Comparison of ENCODE assay signal across 31 cellular contexts in genomic region chr2:133166024-133166423, GRCh38.
"Had no signal": no experiment of that assay in that cellular context is flagged by ENCODE, and none has a peak within 500 bp of the region (broad histone marks: within the 10 kb centered on the region; RNA-seq: fewer than 3 reads in every experiment).

No MANE protein-coding gene starts in this region.

- DNase-seq: activated CD4-positive, alpha-beta T cell treated with anti-CD3 and anti-CD28 coated beads for 36 hours; activated CD4-positive, CD25-positive, alpha-beta regulatory T cell; activated CD8-positive, alpha-beta memory T cell treated with anti-CD3 and anti-CD28 coated beads, Interleukin-2, amount 10 ng/mL, durations not matched to agents 7 days and 5 days; activated CD8-positive, alpha-beta T cell treated with anti-CD3 and anti-CD28 coated beads, Interleukin-2, amount 10 ng/mL, durations not matched to agents 7 days and 5 days; activated naive CD4-positive, alpha-beta T cell; activated T-cell treated with anti-CD3 and anti-CD28 coated beads for 4 hours; activated T-cell treated with anti-CD3 and anti-CD28 coated beads, Interleukin-2, amount 50 U/mL, for 72 hours; anterior cingulate cortex; body of pancreas; cerebellar nuclear complex; colonic mucosa; dorsolateral prefrontal cortex; effector memory CD4-positive, alpha-beta T cell; heart left ventricle; left lung; lower lobe of right lung; mesenchymal stem cell; naive thymus-derived CD8-positive, alpha-beta T cell; nucleus accumbens; psoas muscle; sigmoid colon; stimulated activated CD4-positive, alpha-beta T cell treated with anti-CD3 and anti-CD28 coated beads, Interleukin-15, amount 100 ng/mL, for 24 hours; stimulated activated CD4-positive, alpha-beta T cell treated with anti-CD3 and anti-CD28 coated beads, Interleukin-2, amount 100 ng/mL, for 24 hours; stimulated activated naive B cell treated with anti-CD40 and anti-IgM and Interleukin-4, amounts not matched to agents 10 μg/mL and 1 μg/mL and 100 μg/mL, for 72 hours; T-helper 1 cell; transverse colon; uterus had no signal

- H3K27ac ChIP-seq: body of pancreas, cardiac muscle cell, colonic mucosa, dorsolateral prefrontal cortex, heart left ventricle, left lung, lower lobe of right lung, parathyroid adenoma, psoas muscle, sigmoid colon, suprapubic skin, transverse colon, uterus had no signal

- H2AFZ ChIP-seq: parathyroid adenoma had no signal

- H3K9ac ChIP-seq: parathyroid adenoma had no signal

- H3K4me3 ChIP-seq: body of pancreas, cardiac muscle cell, colonic mucosa, dorsolateral prefrontal cortex, heart left ventricle, left lung, lower lobe of right lung, psoas muscle, sigmoid colon, suprapubic skin, transverse colon, uterus had no signal

- H3K36me3 ChIP-seq: cardiac muscle cell, colonic mucosa, heart left ventricle, left lung, lower lobe of right lung, sigmoid colon, suprapubic skin, transverse colon, uterus had no signal

- H3K79me2 ChIP-seq: parathyroid adenoma had no signal

- H3K9me3 ChIP-seq: body of pancreas, colonic mucosa, heart left ventricle, left lung, lower lobe of right lung, psoas muscle, sigmoid colon, suprapubic skin, transverse colon, uterus had no signal

- H3K27me3 ChIP-seq: body of pancreas, cardiac muscle cell, colonic mucosa, dorsolateral prefrontal cortex, heart left ventricle, left lung, sigmoid colon, suprapubic skin, transverse colon, uterus had no signal

- ATAC-seq: activated CD4-positive, alpha-beta T cell treated with anti-CD3 and anti-CD28 coated beads for 36 hours; activated CD8-positive, alpha-beta memory T cell treated with anti-CD3 and anti-CD28 coated beads, Interleukin-2, amount 10 ng/mL, durations not matched to agents 7 days and 5 days; activated CD8-positive, alpha-beta T cell treated with anti-CD3 and anti-CD28 coated beads, Interleukin-2, amount 10 ng/mL, durations not matched to agents 7 days and 5 days; activated naive CD4-positive, alpha-beta T cell treated with anti-CD3 and anti-CD28 coated beads, Interleukin-2, amount 50 U/mL, for 72 hours; activated T-cell treated with anti-CD3 and anti-CD28 coated beads, Interleukin-2, amount 50 U/mL, for 72 hours; body of pancreas; heart left ventricle; left lung; lower lobe of right lung; naive thymus-derived CD8-positive, alpha-beta T cell; psoas muscle; stimulated activated naive B cell treated with anti-CD40 and anti-IgM and Interleukin-4, amounts not matched to agents 10 μg/mL and 1 μg/mL and 100 μg/mL, for 72 hours had no signal

- H3K4me1 ChIP-seq: body of pancreas, colonic mucosa, heart left ventricle, left lung, lower lobe of right lung, parathyroid adenoma, psoas muscle, sigmoid colon, suprapubic skin, transverse colon, uterus had no signal
